10 cellular contexts compared by ENCODE assay signal in the genomic region with DNA sequence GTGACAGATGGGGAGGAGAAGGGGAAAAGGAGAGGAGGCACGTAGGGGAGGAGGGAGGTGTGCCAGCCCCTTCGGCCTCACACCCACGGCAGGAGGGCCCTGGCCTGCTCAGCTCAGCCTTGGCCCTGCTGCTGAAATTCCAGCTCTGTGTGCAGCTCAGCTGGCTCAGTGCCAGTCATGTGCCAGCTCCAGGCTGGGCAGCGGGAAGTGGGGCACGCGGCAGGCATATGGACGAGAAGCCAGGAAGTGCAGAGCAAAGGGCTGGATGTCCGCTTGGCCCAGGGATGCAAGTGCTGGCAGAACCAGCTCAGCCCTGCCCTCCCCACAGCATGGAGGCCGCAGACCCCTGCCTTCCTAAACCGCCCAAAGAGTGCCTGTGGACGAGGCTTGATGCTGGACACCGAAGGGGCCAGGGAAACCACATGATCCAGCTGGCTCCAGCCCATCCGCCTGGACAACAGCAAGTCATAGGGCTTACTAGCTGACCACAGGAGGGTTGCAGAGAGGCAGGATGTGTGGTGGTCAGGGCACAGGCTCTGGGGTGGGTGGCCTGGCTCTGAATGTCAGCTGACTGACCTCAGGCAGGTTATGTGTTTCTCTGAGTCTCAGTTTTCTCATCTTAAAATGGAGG.
DNase-seq lines count a peak whose midpoint lies in the region; ATAC-seq and TF ChIP-seq lines count a peak whose summit lies in the region.
"Had no signal": no experiment of that assay in that cellular context is flagged by ENCODE, and none has a peak within 500 bp of the region (broad histone marks: within the 10 kb centered on the region; RNA-seq: fewer than 3 reads in every experiment).

No MANE protein-coding gene starts in this region.

- H3K9me3 Mint-ChIP-seq in activated CD4-positive, alpha-beta T cell treated with anti-CD3 and anti-CD28 coated beads, Interleukin-2, amount 10 ng/mL, durations not matched to agents 24 days and 14 days, result no peaks in the 10 kb centered on the region

- intact Hi-C loops in activated CD4-positive, alpha-beta T cell treated with anti-CD3 and anti-CD28 coated beads, Interleukin-2, amount 10 ng/mL, durations not matched to agents 24 days and 14 days (cut with micrococcal nuclease), result no loop called here
- intact Hi-C loops in adrenal gland (cut with DNase I), result loop anchor here in 1 of 2 donors (10.0 kb wide), 1 partner anchor 250 kb away; no protein-coding TSS in a partner anchor
- intact Hi-C loops in tibial artery (cut with DNase I; ENCODE audit: low total_unique reads), result no loop called here

- H3K27me3 ChIP-seq in adrenal gland (no peaks in the 10 kb centered on the region), tibial artery (peaks cover 0 to 3% of the 10 kb centered on the region in 2 donors)

- H3K27ac Mint-ChIP-seq in activated CD4-positive, alpha-beta T cell treated with anti-CD3 and anti-CD28 coated beads, Interleukin-2, amount 10 ng/mL, durations not matched to agents 24 days and 14 days, result no peak overlapping the region

- no peaks in the 10 kb centered on the region for H3K9me3 ChIP-seq in adrenal gland (replicated peaks in 1 of 3)
- no peaks in the 10 kb centered on the region for H3K9me3 ChIP-seq in tibial artery

- H3K4me1 ChIP-seq in adrenal gland (replicated peaks in 1 of 2) (peaks cover 9 to 37% of the 10 kb centered on the region in 2 donors), tibial artery (peaks cover 0 to 18% (median 11%) of the 10 kb centered on the region in 4 donors)

- peaks cover 23% of the 10 kb centered on the region for H3K36me3 Mint-ChIP-seq in activated CD4-positive, alpha-beta T cell treated with anti-CD3 and anti-CD28 coated beads, Interleukin-2, amount 10 ng/mL, durations not matched to agents 24 days and 14 days (ENCODE audit: low read depth)

- WGBS in adrenal gland, 4 donors, result 25 to 50% (median 40%) methylated on average over 3 to 13 of the region's 13 CpGs

- no peak overlapping the region for H3K4me3 Mint-ChIP-seq in activated CD4-positive, alpha-beta T cell treated with anti-CD3 and anti-CD28 coated beads, Interleukin-2, amount 10 ng/mL, durations not matched to agents 24 days and 14 days

- no peak for TF ChIP-seq POLR2A in adrenal gland (IDR thresholded peaks at IDR 0.05)

- DNase-seq in activated CD4-positive, alpha-beta T cell treated with anti-CD3 and anti-CD28 coated beads for 48 hours, result peak; percentile 1
- DNase-seq in activated CD4-positive, alpha-beta T cell treated with anti-CD3 and anti-CD28 coated beads, Interleukin-2, amount 10 ng/mL, durations not matched to agents 24 days and 14 days, result no peak
- peak; percentile 72 to 90 (median 83) for DNase-seq in adrenal gland
- peak; percentile 78 for DNase-seq in kidney tubule cell (ENCODE audit: low spot score)
- DNase-seq in tibial artery, result peak; percentile 77 to 88
- no peak for DNase-seq in NCI-H146 treated with DMSO at 0.1 percent for 48 hours (lab: John Stamatoyannopoulos, UW; ENCODE audit: unreplicated experiment)
- DNase-seq: MV-4-11; stimulated activated CD4-positive, alpha-beta T cell treated with anti-CD3 and anti-CD28 coated beads, Interleukin-12 subunit alpha, Interleukin-12 subunit beta, amount 100 ng/mL, for 4 hours had no signal

- no peak overlapping the region for H3K4me3 ChIP-seq in adrenal gland
- H3K4me3 ChIP-seq in tibial artery, result no peak overlapping the region

- TF ChIP-seq CTCF in adrenal gland (IDR thresholded peaks at IDR 0.05), result no peak
- TF ChIP-seq CTCF in tibial artery (IDR thresholded peaks at IDR 0.05), result no peak

- no peaks in the 10 kb centered on the region for H3K27me3 Mint-ChIP-seq in activated CD4-positive, alpha-beta T cell treated with anti-CD3 and anti-CD28 coated beads, Interleukin-2, amount 10 ng/mL, durations not matched to agents 24 days and 14 days

- H3K27ac ChIP-seq in adrenal gland, result peak overlapping the region in 1 of 5 donors; percentile 26
- H3K27ac ChIP-seq in tibial artery, result no peak overlapping the region

- ATAC-seq in GM19397 (IDR thresholded peaks at IDR 0.05; ENCODE audit: unreplicated experiment) (no peak), HG03565 (IDR thresholded peaks at IDR 0.05; ENCODE audit: unreplicated experiment) (no peak)

- H3K4me1 Mint-ChIP-seq in activated CD4-positive, alpha-beta T cell treated with anti-CD3 and anti-CD28 coated beads, Interleukin-2, amount 10 ng/mL, durations not matched to agents 24 days and 14 days, result peaks cover 69% of the 10 kb centered on the region

- no peaks in the 10 kb centered on the region for H3K36me3 ChIP-seq in adrenal gland (replicated peaks in 1 of 2)
- no peaks in the 10 kb centered on the region for H3K36me3 ChIP-seq in tibial artery

Comparison
In these comparisons a context has a peak if more than half of its experiments do, and no peak if none do; other contexts are left out.
1. DNase-seq: peak in activated CD4-positive, alpha-beta T cell treated with anti-CD3 and anti-CD28 coated beads for 48 hours (single experiment), adrenal gland (7 of 7), kidney tubule cell (single experiment) and tibial artery (2 of 2); none in activated CD4-positive, alpha-beta T cell treated with anti-CD3 and anti-CD28 coated beads, Interleukin-2, amount 10 ng/mL, durations not matched to agents 24 days and 14 days (single experiment) and NCI-H146 treated with DMSO at 0.1 percent for 48 hours (single experiment).